16 cellular contexts compared by ENCODE assay signal in the genomic region with DNA sequence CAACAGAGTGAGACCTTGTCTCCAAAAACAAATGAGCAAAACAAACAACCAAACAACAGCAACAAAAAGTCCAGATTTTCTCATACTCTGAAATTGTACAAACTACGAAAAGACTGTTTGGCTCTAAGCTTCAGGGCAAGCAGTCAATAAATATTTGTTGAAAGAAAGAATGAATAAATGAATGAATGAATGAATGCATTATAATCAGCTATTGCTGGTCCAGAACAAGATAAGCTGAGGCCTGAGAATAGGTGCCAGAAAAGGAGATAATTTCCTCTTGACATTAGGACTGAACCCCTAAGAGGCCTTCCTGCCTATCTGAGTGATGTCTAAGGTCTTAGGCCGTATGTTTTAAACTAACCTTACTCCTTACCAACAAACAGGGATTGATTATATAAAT.
"Had no signal": no experiment of that assay in that cellular context is flagged by ENCODE, and none has a peak within 500 bp of the region (broad histone marks: within the 10 kb centered on the region; RNA-seq: fewer than 3 reads in every experiment).

No MANE protein-coding gene starts in this region.

- H3K9me3 Mint-ChIP-seq: activated CD4-positive, alpha-beta T cell treated with anti-CD3 and anti-CD28 coated beads, Interleukin-2, amount 10 ng/mL, durations not matched to agents 24 days and 14 days; activated T-helper 1 cell treated with anti-CD3 and anti-CD28 coated beads, Interleukin-12 subunit alpha, Interleukin-12 subunit beta, Interleukin-2, Interleukin-4 antibody, amounts not matched to agents 30 ng/mL and 10 ng/mL and 1 ng/mL, durations not matched to agents 14 hours and 24 hours and 36 hours; mesothelial cell of epicardium; neural crest cell; T-helper 1 cell treated with Interleukin-12 subunit alpha and Interleukin-12 subunit beta and Interleukin-4 antibody, amounts not matched to agents 30 μg/mL and 1 μg/mL, for 36 hours had no signal

- H3K4me3 Mint-ChIP-seq: activated CD4-positive, alpha-beta T cell treated with anti-CD3 and anti-CD28 coated beads, Interleukin-2, amount 10 ng/mL, durations not matched to agents 24 days and 14 days; mesothelial cell of epicardium; naive B cell; neural crest cell; stimulated activated naive B cell treated with anti-CD40 and anti-IgM and Interleukin-4, amounts not matched to agents 10 μg/mL and 1 μg/mL and 100 μg/mL, for 72 hours; T-helper 1 cell treated with Interleukin-12 subunit alpha and Interleukin-12 subunit beta and Interleukin-4 antibody, amounts not matched to agents 30 μg/mL and 1 μg/mL, for 36 hours had no signal

- H3K27ac Mint-ChIP-seq: mesothelial cell of epicardium; naive B cell; stimulated activated naive B cell treated with anti-CD40 and anti-IgM and Interleukin-4, amounts not matched to agents 10 μg/mL and 1 μg/mL and 100 μg/mL, for 72 hours had no signal

- DNase-seq: activated gamma-delta T cell; central memory CD4-positive, alpha-beta T cell; kidney; left colon; naive B cell; occipital lobe; T-helper 9 cell; testis; transverse colon had no signal

- H3K27me3 Mint-ChIP-seq: activated CD4-positive, alpha-beta T cell treated with anti-CD3 and anti-CD28 coated beads, Interleukin-2, amount 10 ng/mL, durations not matched to agents 24 days and 14 days; naive B cell had no signal

- H3K4me1 Mint-ChIP-seq: neural crest cell had no signal

- ATAC-seq: gastroesophageal sphincter, left colon had no signal

- H3K36me3 Mint-ChIP-seq: stimulated activated naive B cell treated with anti-CD40 and anti-IgM and Interleukin-4, amounts not matched to agents 10 μg/mL and 1 μg/mL and 100 μg/mL, for 72 hours had no signal
